In the genomic region with DNA sequence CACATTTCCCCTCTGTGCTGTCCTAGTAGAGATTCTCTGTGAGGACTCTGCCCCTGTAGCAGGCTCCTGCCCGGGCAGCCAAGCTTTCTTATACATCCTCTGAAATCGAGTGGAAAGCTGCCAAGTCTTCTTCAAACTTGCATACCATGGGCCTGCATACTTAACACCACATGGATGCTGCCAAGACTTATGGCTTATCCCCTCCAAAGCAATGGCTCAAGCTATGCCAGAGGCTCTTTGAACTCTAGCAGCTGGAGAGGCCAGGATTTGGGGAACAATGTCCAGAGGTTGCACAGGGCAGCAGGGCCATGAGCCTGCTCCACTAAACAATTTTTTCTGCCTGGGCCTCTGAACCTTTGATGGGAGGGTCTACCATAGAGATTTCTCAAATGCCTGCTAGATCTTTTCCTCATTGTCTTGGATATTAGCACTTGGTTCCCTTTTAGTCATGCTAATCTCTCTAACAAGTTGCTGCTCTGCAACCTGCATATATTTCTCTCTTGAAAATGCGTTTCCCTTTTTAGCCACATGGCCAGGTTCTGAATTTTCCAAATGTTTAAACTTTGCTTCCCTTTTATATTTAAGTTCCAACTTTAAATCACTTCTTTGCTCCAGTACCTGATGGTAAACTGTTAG, we compare ENCODE assay signal across 15 cellular contexts. TPM values are rescaled to one million over a fixed set of nuclear protein-coding genes. Genes with fewer than 3 reads are reported as not detected.
A peak's percentile ranks its signal among the peaks of the same experiment; 100 is the strongest.
DNase-seq lines count a peak whose midpoint lies in the region; ATAC-seq, FAIRE-seq and TF ChIP-seq lines count a peak whose summit lies in the region.
"Had no signal": no experiment of that assay in that cellular context is flagged by ENCODE, and none has a peak within 500 bp of the region (broad histone marks: within the 10 kb centered on the region; RNA-seq: fewer than 3 reads in every experiment).

No MANE protein-coding gene starts in this region.

- intact Hi-C loops in HepG2 (cut with micrococcal nuclease; ENCODE audit: unreplicated experiment) = no loop called here
- intact Hi-C loops in aorta (cut with DNase I) = no loop called here

- H3K36me3 ChIP-seq in HepG2 (replicated peaks in 1 of 2; ENCODE audit: control insufficient read depth in 1 of 2, insufficient read depth in 2 of 2, low read length in 2 of 2) (no peaks in the 10 kb centered on the region), aorta (ENCODE audit: control insufficient read depth in 1 of 2, insufficient read depth in 2 of 2, low read length in 1 of 2) (no peaks in the 10 kb centered on the region)
- H3K36me3 ChIP-seq: cardiac muscle cell had no signal

- H3K27me3 ChIP-seq in HepG2 (ENCODE audit: control insufficient read depth in 1 of 2, insufficient read depth in 2 of 2, low read length in 2 of 2) (no peaks in the 10 kb centered on the region; a peak in 1 of 5 replicates), aorta (ENCODE audit: control insufficient read depth in 1 of 2, insufficient read depth in 2 of 2, low read length in 1 of 2) (no peaks in the 10 kb centered on the region)
- H3K27me3 ChIP-seq: cardiac muscle cell had no signal

- FAIRE-seq in HepG2 (lab: Jason Lieb, UNC) = no peak
- FAIRE-seq: GM12878 had no signal

- TF ChIP-seq RAD21 in HepG2 (CRISPR knock-in tag; IDR thresholded peaks at IDR 0.05) = no peak

- DNase-seq in ELF-1 (ENCODE audit: low read depth, low spot score) = peak; percentile 38
- DNase-seq in NCI-H226 = peak; percentile 33
- peak; percentile 59 for DNase-seq in fibroblast of gingiva (ENCODE audit: low read depth)
- DNase-seq in HepG2 (ENCODE audit: low spot score) = no peak
- DNase-seq in SKM-1 (lab: John Stamatoyannopoulos, UW; ENCODE audit: unreplicated experiment) = no peak
- DNase-seq in stimulated activated CD8-positive, alpha-beta memory T cell treated with anti-CD3 and anti-CD28 coated beads, Interleukin-4, amount 100 ng/mL, for 48 hours = no peak
- no peak for DNase-seq in aorta
- DNase-seq: activated CD4-positive, alpha-beta T cell treated with anti-CD3 and anti-CD28 coated beads, Interleukin-2, amount 50 U/mL, for 1 hour; GDM1; NCI-H1436; NK-92 treated with Interleukin-12 subunit alpha and Interleukin-12 subunit beta, amount 100 ng/mL, for 24 hours had no signal

- BruUV-seq in HepG2 (replicated peaks; lab: Mats Ljungman, UMichigan) = no TSS peak

- H3K9ac ChIP-seq in HepG2 (ENCODE audit: insufficient read depth, low read depth, low read length) = no peak overlapping the region

- TF ChIP-seq POLR2A in HepG2 (IDR thresholded peaks at IDR 0.05; ENCODE audit: insufficient read depth in 1 of 2, low read depth in 2 of 2, low read length in 2 of 2) = no peak

- H3K4me3 ChIP-seq in HepG2 (replicated peaks in 1 of 3; ENCODE audit: insufficient read depth in 1 of 3, low read depth in 2 of 3, low read length in 3 of 3) = no peak overlapping the region
- no peak overlapping the region for H3K4me3 ChIP-seq in aorta (ENCODE audit: low read length in 2 of 2)
- H3K4me3 ChIP-seq: cardiac muscle cell, GM12878 had no signal

- TF ChIP-seq EP300 in HepG2 (IDR thresholded peaks at IDR 0.05; ENCODE audit: low read depth in 2 of 2, low read length in 2 of 2) = no peak
- TF ChIP-seq EP300 in HepG2 (CRISPR knock-in tag; IDR thresholded peaks at IDR 0.05; ENCODE audit: borderline replicate concordance) = no peak

- in situ Hi-C loops in HepG2 (cut with HindIII; ENCODE audit: extremely low pct_ligation_motif_present, low pct_unique_long_range_greater_than_20kb) = no loop called here

- ATAC-seq in HepG2 = peak; percentile 40; the same call in 2 of the 3 replicates
- ATAC-seq in GM18907 (IDR thresholded peaks at IDR 0.05; ENCODE audit: unreplicated experiment) = no peak
- ATAC-seq in aorta (ENCODE audit: low FRiP score) = no peak
- ATAC-seq: GM12878, sciatic nerve had no signal

- no peaks in the 10 kb centered on the region; the same call in 1 of the 2 replicates for H4K20me1 ChIP-seq in HepG2 (ENCODE audit: insufficient read depth, low read length)

- peaks cover 4% of the 10 kb centered on the region; the same call in 1 of the 2 replicates for H3K4me1 ChIP-seq in HepG2 (ENCODE audit: insufficient read depth, low read length)
- no peaks in the 10 kb centered on the region for H3K4me1 ChIP-seq in aorta (ENCODE audit: control insufficient read depth in 1 of 2, insufficient read depth in 2 of 2, low read length in 2 of 2)

- H3K27ac ChIP-seq in HepG2 (ENCODE audit: extremely low read length, insufficient read depth, low read length) = no peak overlapping the region
- H3K27ac ChIP-seq in aorta (ENCODE audit: low read depth in 1 of 2, low read length in 2 of 2) = no peak overlapping the region
- H3K27ac ChIP-seq: cardiac muscle cell had no signal

- WGBS in HepG2 (ENCODE audit: low lambda C conversion rate) = under 1% methylated on average over 3 of the region's 3 CpGs
- WGBS in aorta, 2 donors = 58 to 59% methylated on average over 3 of the region's 3 CpGs

- H3K9me3 ChIP-seq in HepG2 (ENCODE audit: low read length) (no peaks in the 10 kb centered on the region), aorta (ENCODE audit: control insufficient read depth, low read length) (no peaks in the 10 kb centered on the region)

- H3K79me2 ChIP-seq in HepG2 (ENCODE audit: insufficient read depth, low read length) = no peaks in the 10 kb centered on the region

- no peak overlapping the region for H2AFZ ChIP-seq in HepG2 (ENCODE audit: low read length)

- POLR2A ChIA-PET in HepG2 (lab: Yijun Ruan, JAX) = no interaction called here

- CTCF ChIA-PET in HepG2 (lab: Yijun Ruan, JAX; ENCODE audit: low intra/inter-chr PET ratio, low total read pairs) = no interaction called here

- no peak for TF ChIP-seq CTCF in HepG2 (CRISPR knock-in tag; IDR thresholded peaks at IDR 0.05)

- H3K4me2 ChIP-seq in HepG2 (ENCODE audit: low read depth, low read length) = no peak overlapping the region

TF ChIP-seq in HepG2, 621 proteins besides CTCF, POLR2A, EP300 and RAD21 (continues in another document):
- TF ChIP-seq MBD4 (IDR thresholded peaks at IDR 0.05; ENCODE audit: borderline replicate concordance, low read length) (no peak), ZNF24 (IDR thresholded peaks at IDR 0.05) (no peak), ZNF3 (CRISPR knock-in tag; IDR thresholded peaks at IDR 0.05) (no peak), SPEN (CRISPR knock-in tag; IDR thresholded peaks at IDR 0.05; ENCODE audit: low read depth) (no peak), ISX (CRISPR knock-in tag; conservative IDR thresholded peaks at IDR 0.05) (no peak), CCAR2 (optimal IDR thresholded peaks at IDR 0.05; ENCODE audit: low read depth, low read length) (no peak), ZSCAN9 (CRISPR knock-in tag; IDR thresholded peaks at IDR 0.05; ENCODE audit: borderline replicate concordance) (no peak), ZFP1 (CRISPR knock-in tag; IDR thresholded peaks at IDR 0.05) (no peak)
- TF ChIP-seq, protein P1, sequence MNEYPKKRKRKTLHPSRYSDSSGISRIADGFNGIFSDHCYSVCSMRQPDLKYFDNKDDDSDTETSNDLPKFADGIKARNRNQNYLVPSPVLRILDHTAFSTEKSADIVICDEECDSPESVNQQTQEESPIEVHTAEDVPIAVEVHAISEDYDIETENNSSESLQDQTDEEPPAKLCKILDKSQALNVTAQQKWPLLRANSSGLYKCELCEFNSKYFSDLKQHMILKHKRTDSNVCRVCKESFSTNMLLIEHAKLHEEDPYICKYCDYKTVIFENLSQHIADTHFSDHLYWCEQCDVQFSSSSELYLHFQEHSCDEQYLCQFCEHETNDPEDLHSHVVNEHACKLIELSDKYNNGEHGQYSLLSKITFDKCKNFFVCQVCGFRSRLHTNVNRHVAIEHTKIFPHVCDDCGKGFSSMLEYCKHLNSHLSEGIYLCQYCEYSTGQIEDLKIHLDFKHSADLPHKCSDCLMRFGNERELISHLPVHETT (CRISPR knock-in tag; conservative IDR thresholded peaks at IDR 0.05) = no peak

RNA-seq across cellular contexts. Expression of a gene that starts 6.1 kb away (rescaled TPM):
- total RNA-seq in HepG2 (2016; rRNA removed; fragmentation: Illumina TruSeq; extraction: Trizol) (1.5 and 1.8 TPM in 2 replicates), aorta (100 to 1,000 TPM in 1 of 2 donors, 10 to 100 TPM in 1; 69.7 to 135 TPM)
- 0.44 and 1.0 TPM in 2 replicates for total RNA-seq in HepG2 (2016; cell fraction: cytosol; rRNA removed; fragmentation: Illumina TruSeq; extraction: Trizol; ENCODE audit: low read depth)
- 1.3 and 2.4 TPM in 2 replicates for total RNA-seq in HepG2 (2016; cell fraction: insoluble cytoplasmic fraction; rRNA removed; fragmentation: Illumina TruSeq; extraction: Trizol)
- total RNA-seq in HepG2 (2016; cell fraction: membrane; rRNA removed; fragmentation: Illumina TruSeq; extraction: Trizol) = 0.59 and 0.68 TPM in 2 replicates
- 3.8 and 4.6 TPM in 2 replicates for total RNA-seq in HepG2 (2016; cell fraction: nucleus; rRNA removed; fragmentation: Illumina TruSeq; extraction: Trizol)
- polyA plus RNA-seq in HepG2 (2011; rRNA removed) (59.0 and 67.3 TPM in 2 replicates), aorta (10 to 100 TPM; 33.1 to 65.8 TPM)
- polyA plus RNA-seq in HepG2 (2011; cell fraction: cytosol; rRNA removed) = 27.4 and 44.1 TPM in 2 replicates
- polyA plus RNA-seq in HepG2 (2011; cell fraction: nucleus; rRNA removed) = 67.2 and 67.3 TPM in 2 replicates
- polyA plus RNA-seq in HepG2 (2012) = 39.1 and 43.5 TPM in 2 replicates
- polyA plus RNA-seq in HepG2 (2016; cell fraction: cytosol; fragmentation: Illumina TruSeq; extraction: Trizol; ENCODE audit: low read depth) = 0.25 and 0.26 TPM in 2 replicates
- 1.4 and 2.2 TPM in 2 replicates for polyA plus RNA-seq in HepG2 (2016; cell fraction: insoluble cytoplasmic fraction; fragmentation: Illumina TruSeq; extraction: Trizol; ENCODE audit: low read depth)
- 0.14 and 0.26 TPM in 2 replicates for polyA plus RNA-seq in HepG2 (2016; cell fraction: membrane; fragmentation: Illumina TruSeq; extraction: Trizol; ENCODE audit: low read depth)
- polyA plus RNA-seq in HepG2 (2016; cell fraction: nucleus; fragmentation: Illumina TruSeq; extraction: Trizol; ENCODE audit: insufficient read depth, low read depth) = 3.5 and 3.6 TPM in 2 replicates
- 9.6 and 70.2 TPM in 2 replicates for polyA minus RNA-seq in HepG2 (2011; rRNA and poly(A)+ RNA removed; ENCODE audit: low replicate concordance)
- 22.8 and 27.0 TPM in 2 replicates for polyA minus RNA-seq in HepG2 (2011; cell fraction: cytosol; rRNA and poly(A)+ RNA removed)
- polyA minus RNA-seq in HepG2 (2011; cell fraction: nucleus; rRNA and poly(A)+ RNA removed) = 80.7 and 102 TPM in 2 replicates
- total RNA-seq: GM12878 had no signal

Comparison
In these comparisons a context has a peak if more than half of its experiments do, and no peak if none do; other contexts are left out.
1. DNase-seq: peak in ELF-1 (single experiment), NCI-H226 (single experiment) and fibroblast of gingiva (single experiment); none in HepG2 (single experiment), SKM-1 (single experiment), stimulated activated CD8-positive, alpha-beta memory T cell treated with anti-CD3 and anti-CD28 coated beads, Interleukin-4, amount 100 ng/mL, for 48 hours (single experiment) and aorta (0 of 2).
2. RNA of a gene that starts 6.1 kb away (total RNA-seq): 69.7 to 135 TPM in aorta; 0.44 to 4.6 TPM in HepG2; every median in the first group is over 10 times any median in the second.